ENCODE assay signal across 18 cellular contexts in the genomic region with DNA sequence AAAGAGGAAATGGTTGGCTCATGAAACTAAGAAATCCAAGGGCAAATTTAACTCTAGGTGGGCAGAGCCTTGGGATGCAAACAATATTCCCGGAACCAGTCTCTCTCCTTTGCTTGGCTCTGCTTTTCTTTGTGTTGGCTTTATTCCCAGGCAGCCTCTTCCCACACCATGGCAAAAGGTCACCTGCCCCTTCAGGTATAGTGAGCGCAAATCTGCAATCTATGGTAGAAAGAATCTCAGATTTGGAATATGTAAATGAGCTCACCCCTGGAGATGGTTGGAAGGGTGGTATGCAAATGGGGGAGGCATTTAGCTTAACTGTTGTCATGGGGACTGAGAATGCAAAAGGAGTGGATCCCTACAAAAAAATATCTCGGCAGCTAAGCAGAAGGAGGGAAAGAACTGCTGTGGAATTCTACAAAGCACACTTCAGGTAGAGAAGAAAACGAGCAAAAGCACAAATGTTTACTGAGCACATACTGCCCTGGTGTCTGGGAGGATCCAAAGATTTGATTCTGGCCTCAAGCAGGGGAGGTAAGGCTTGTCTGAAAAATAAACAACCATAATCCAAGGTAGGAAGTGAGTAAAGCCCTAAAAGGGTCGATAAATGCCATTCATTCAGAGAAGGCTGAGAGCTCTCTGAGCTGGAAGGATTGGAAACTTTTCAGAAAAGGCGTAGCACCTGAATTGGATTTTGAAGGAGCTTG.
DNase-seq lines count a peak whose midpoint lies in the region; TF ChIP-seq lines count a peak whose summit lies in the region.
"Had no signal": no experiment of that assay in that cellular context is flagged by ENCODE, and none has a peak within 500 bp of the region (broad histone marks: within the 10 kb centered on the region; RNA-seq: fewer than 3 reads in every experiment).

No MANE protein-coding gene starts in this region.

- no peaks in the 10 kb centered on the region for H3K36me3 Mint-ChIP-seq in endodermal cell (ENCODE audit: low read depth)
- H3K36me3 Mint-ChIP-seq: activated naive CD4-positive, alpha-beta T cell treated with anti-CD3 and anti-CD28 coated beads, Interleukin-2, amount 50 U/mL, for 72 hours; CD8-positive, alpha-beta memory T cell; IgD-negative memory B cell had no signal

- no peak overlapping the region for H2BK15ac ChIP-seq in mesenchymal stem cell (ENCODE audit: low read depth, poor library complexity, severe bottlenecking)

- peak overlapping the region; percentile 72 for H3K27ac Mint-ChIP-seq in endodermal cell
- H3K27ac Mint-ChIP-seq: activated CD4-positive, alpha-beta memory T cell treated with anti-CD3 and anti-CD28 coated beads, Interleukin-2, amount 10 ng/mL, durations not matched to agents 7 days and 5 days; activated naive CD4-positive, alpha-beta T cell treated with anti-CD3 and anti-CD28 coated beads, Interleukin-2, amount 50 U/mL, for 72 hours had no signal

- H2BK5ac ChIP-seq in mesenchymal stem cell (ENCODE audit: low read depth, low read length, poor library complexity, severe bottlenecking) = no peak overlapping the region

- no peak overlapping the region for H3K4me2 ChIP-seq in mesenchymal stem cell (ENCODE audit: low read length, poor library complexity, severe bottlenecking)

- H3K27me3 ChIP-seq in HUES64 (ENCODE audit: insufficient read depth, low read length) (no peaks in the 10 kb centered on the region), endodermal cell (ENCODE audit: control insufficient read depth, insufficient read depth, low read length, poor library complexity, severe bottlenecking) (no peaks in the 10 kb centered on the region), mesenchymal stem cell (ENCODE audit: control insufficient read depth in 1 of 2, insufficient read depth in 1 of 2, low read length in 2 of 2) (peaks cover 0 to 71% of the 10 kb centered on the region in 2 experiments), vagina (no peaks in the 10 kb centered on the region)

- no peaks in the 10 kb centered on the region for H3K9me3 Mint-ChIP-seq in endodermal cell
- H3K9me3 Mint-ChIP-seq: IgD-negative memory B cell had no signal

- H4K8ac ChIP-seq in mesenchymal stem cell (ENCODE audit: low read length) = peak overlapping the region; percentile 24

- 36% methylated on average over 6 of the region's 6 CpGs for WGBS in HUES64
- 44 to 58% methylated on average over 5 to 6 of the region's 6 CpGs for WGBS in endodermal cell (ENCODE audit: insufficient coverage in 1 of 2, insufficient read length in 1 of 2), 2 experiments
- 68% methylated on average over 6 of the region's 6 CpGs for WGBS in mesenchymal stem cell

- peaks cover 3% of the 10 kb centered on the region for H3K27me3 Mint-ChIP-seq in endodermal cell (ENCODE audit: insufficient read depth)
- H3K27me3 Mint-ChIP-seq: activated CD4-positive, alpha-beta memory T cell treated with anti-CD3 and anti-CD28 coated beads, Interleukin-2, amount 10 ng/mL, durations not matched to agents 7 days and 5 days; CD8-positive, alpha-beta memory T cell had no signal

- no peak overlapping the region for H3K14ac ChIP-seq in mesenchymal stem cell (ENCODE audit: low read length in 2 of 2)

- no peak for TF ChIP-seq POLR2A in vagina (IDR thresholded peaks at IDR 0.05)

- peak overlapping the region; percentile 7 for H3K4me3 Mint-ChIP-seq in endodermal cell
- H3K4me3 Mint-ChIP-seq: activated CD4-positive, alpha-beta memory T cell treated with anti-CD3 and anti-CD28 coated beads, Interleukin-2, amount 10 ng/mL, durations not matched to agents 7 days and 5 days; CD8-positive, alpha-beta memory T cell; IgD-negative memory B cell had no signal

- H2BK12ac ChIP-seq in mesenchymal stem cell (ENCODE audit: low read length in 2 of 2) = no peak overlapping the region

- H3K9ac ChIP-seq in HUES64 (ENCODE audit: low read depth, low read length) = no peak overlapping the region
- H3K9ac ChIP-seq in endodermal cell (ENCODE audit: extremely low read depth, low read length, poor library complexity, severe bottlenecking) = no peak overlapping the region
- no peak overlapping the region for H3K9ac ChIP-seq in mesenchymal stem cell (ENCODE audit: low read length)

- H3K9me3 ChIP-seq in HUES64 (ENCODE audit: insufficient read depth, low read depth, low read length) (no peaks in the 10 kb centered on the region), endodermal cell (ENCODE audit: control insufficient read depth, low read length) (no peaks in the 10 kb centered on the region), mesenchymal stem cell (ENCODE audit: control insufficient read depth, low read length) (no peaks in the 10 kb centered on the region), vagina (no peaks in the 10 kb centered on the region)

- peak overlapping the region; percentile 40 for H3K27ac ChIP-seq in HUES64 (ENCODE audit: low read depth, low read length)
- H3K27ac ChIP-seq in endodermal cell (ENCODE audit: low read depth, low read length) = no peak overlapping the region
- H3K27ac ChIP-seq in mesenchymal stem cell (ENCODE audit: low read length, poor library complexity, severe bottlenecking) = no peak overlapping the region
- H3K27ac ChIP-seq in vagina = no peak overlapping the region

- H4K91ac ChIP-seq in mesenchymal stem cell (ENCODE audit: low read length) = no peak overlapping the region

- no peaks in the 10 kb centered on the region for H3K79me1 ChIP-seq in mesenchymal stem cell (replicated peaks; ENCODE audit: low read length, poor library complexity, severe bottlenecking)

- H3K4me3 ChIP-seq in HUES64 (ENCODE audit: low read length) = peak overlapping the region; percentile 24
- H3K4me3 ChIP-seq in endodermal cell (ENCODE audit: low read length) = no peak overlapping the region
- no peak overlapping the region for H3K4me3 ChIP-seq in mesenchymal stem cell (ENCODE audit: insufficient read depth in 1 of 2, low read depth in 1 of 2, low read length in 2 of 2)
- H3K4me3 ChIP-seq in vagina = no peak overlapping the region

- H3K23ac ChIP-seq in mesenchymal stem cell (ENCODE audit: low read length in 2 of 2) = no peak overlapping the region

- H3K36me3 ChIP-seq in HUES64 (ENCODE audit: insufficient read depth, low read length) = no peaks in the 10 kb centered on the region
- H3K36me3 ChIP-seq in endodermal cell (ENCODE audit: control insufficient read depth, insufficient read depth, low read length) = no peaks in the 10 kb centered on the region
- no peaks in the 10 kb centered on the region for H3K36me3 ChIP-seq in mesenchymal stem cell (ENCODE audit: control insufficient read depth in 1 of 2, insufficient read depth in 2 of 2, low read depth in 1 of 2, low read length in 2 of 2)
- no peaks in the 10 kb centered on the region for H3K36me3 ChIP-seq in vagina

- H3K18ac ChIP-seq in mesenchymal stem cell (ENCODE audit: low read depth in 1 of 2, low read length in 2 of 2) = no peak overlapping the region

- no peak overlapping the region for H2BK120ac ChIP-seq in mesenchymal stem cell (ENCODE audit: low read depth, low read length)

- peak overlapping the region in 1 of 2 experiments; percentile 26 for H3K4ac ChIP-seq in mesenchymal stem cell (ENCODE audit: low read depth in 1 of 2, low read length in 2 of 2)

- intact Hi-C loops in vagina (cut with DNase I) = loop anchor here (10.0 kb wide), 1 partner anchor 965 kb away; no protein-coding TSS in a partner anchor

- H2AK5ac ChIP-seq in mesenchymal stem cell (ENCODE audit: low read length, severe bottlenecking) = peak overlapping the region; percentile 34

- DNase-seq in Daoy (ENCODE audit: low read depth) (peak; percentile 32), endodermal cell (peak; percentile 53), mesenchymal stem cell (no peak), NCI-H1436 treated with DMSO at 0.1 percent for 48 hours (lab: John Stamatoyannopoulos, UW) (no peak), OCI-M1 (lab: John Stamatoyannopoulos, UW) (no peak), COLO668 (lab: John Stamatoyannopoulos, UW; ENCODE audit: unreplicated experiment) (no peak), vagina (ENCODE audit: extremely low spot score in 2 of 2) (no peak)
- DNase-seq: activated CD4-positive, alpha-beta memory T cell treated with anti-CD3 and anti-CD28 coated beads, Interleukin-2, amount 10 ng/mL, durations not matched to agents 7 days and 5 days; activated T-cell treated with anti-CD3 and anti-CD28 coated beads, Interleukin-2, amount 50 U/mL, for 48 hours; CD8-positive, alpha-beta memory T cell; dermis blood vessel endothelial cell; erythroblast; islet precursor cell; nucleus accumbens; stimulated activated CD4-positive, alpha-beta T cell treated with anti-CD3 and anti-CD28 coated beads, Interleukin-1b, Interleukin-23, amount 100 ng/mL, for 48 hours had no signal

- H3K4me1 ChIP-seq in HUES64 (ENCODE audit: insufficient read depth, low read length) (peaks cover 47% of the 10 kb centered on the region), endodermal cell (ENCODE audit: control insufficient read depth, insufficient read depth, low read length) (peaks cover 23% of the 10 kb centered on the region), mesenchymal stem cell (ENCODE audit: control insufficient read depth, insufficient read depth, low read depth, low read length) (peaks cover 3% of the 10 kb centered on the region), vagina (no peaks in the 10 kb centered on the region)

- H3K4me1 Mint-ChIP-seq in endodermal cell = peaks cover 61% of the 10 kb centered on the region
- H3K4me1 Mint-ChIP-seq: activated CD4-positive, alpha-beta memory T cell treated with anti-CD3 and anti-CD28 coated beads, Interleukin-2, amount 10 ng/mL, durations not matched to agents 7 days and 5 days; CD8-positive, alpha-beta memory T cell had no signal

- H2AFZ ChIP-seq in mesenchymal stem cell (ENCODE audit: low read depth, low read length) = no peak overlapping the region

- no peak for TF ChIP-seq CTCF in endodermal cell (conservative IDR thresholded peaks at IDR 0.05)
- TF ChIP-seq CTCF in vagina (IDR thresholded peaks at IDR 0.05) = no peak

Comparison
In these comparisons a context has a peak if more than half of its experiments do, and no peak if none do; other contexts are left out.
1. DNase-seq: peak in Daoy (single experiment) and endodermal cell (single experiment); none in mesenchymal stem cell (single experiment), NCI-H1436 treated with DMSO at 0.1 percent for 48 hours (single experiment), OCI-M1 (single experiment), COLO668 (single experiment) and vagina (0 of 2).